In the genomic region with DNA sequence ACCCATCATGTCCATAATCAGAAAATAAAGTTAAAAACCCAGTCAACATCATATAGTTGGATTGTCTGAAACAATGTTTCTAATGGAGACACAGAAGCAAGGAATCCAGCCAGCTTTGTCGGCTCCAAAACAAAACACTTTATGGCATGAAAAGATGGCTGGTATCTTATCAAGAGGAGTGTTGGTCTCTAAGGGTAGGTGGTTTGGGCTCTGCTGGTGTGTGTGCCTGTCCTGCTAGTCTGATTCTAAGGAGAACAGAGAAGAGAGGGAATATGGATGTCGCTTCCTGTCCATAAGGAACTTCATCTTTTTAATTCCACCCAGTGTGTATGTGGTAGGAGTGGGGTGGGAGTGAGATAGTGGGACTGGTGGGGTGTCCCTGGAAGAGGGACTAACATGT, we compare ENCODE assay signal across 13 cellular contexts. TPM values are rescaled to one million over a fixed set of nuclear protein-coding genes. Genes with fewer than 3 reads are reported as not detected.
DNase-seq lines count a peak whose midpoint lies in the region; ATAC-seq and TF ChIP-seq lines count a peak whose summit lies in the region.
"Had no signal": no experiment of that assay in that cellular context is flagged by ENCODE, and none has a peak within 500 bp of the region (broad histone marks: within the 10 kb centered on the region; RNA-seq: fewer than 3 reads in every experiment).

No MANE protein-coding gene starts in this region.

- BruUV-seq in MCF 10A (replicated peaks; lab: Mats Ljungman, UMichigan) (no TSS peak), mammary epithelial cell (replicated peaks; lab: Mats Ljungman, UMichigan) (no TSS peak)

- no peaks in the 10 kb centered on the region for H4K20me1 ChIP-seq in mammary epithelial cell (ENCODE audit: insufficient read depth, low read length)

- no peak for DNase-seq in MCF 10A (ENCODE audit: unreplicated experiment)
- DNase-seq in mammary epithelial cell = no peak
- no peak for DNase-seq in upper lobe of left lung
- DNase-seq in NCI-H2227 treated with DMSO at 0.1 percent for 48 hours (lab: John Stamatoyannopoulos, UW) = no peak
- no peak for DNase-seq in amniotic stem cell (lab: John Stamatoyannopoulos, UW)
- no peak for DNase-seq in adrenal gland
- DNase-seq: NCI-H2171, RPMI8226 had no signal

- POLR2A ChIA-PET in MCF 10A (lab: Yijun Ruan, JAX) = interaction anchor here (0.6 to 7.7 kb wide), 5 partner anchors 18 to 547 kb away, joined by 3 to 115 read pairs (median 4); a partner anchor contains a TSS

- no peak overlapping the region for H3K4me3 Mint-ChIP-seq in MCF 10A (ENCODE audit: unreplicated experiment)

- H3K27ac Mint-ChIP-seq in MCF 10A (ENCODE audit: low read depth, unreplicated experiment) = peak overlapping the region; percentile 40
- H3K27ac Mint-ChIP-seq: activated T-helper 2 cell treated with anti-CD3 and anti-CD28 coated beads, Interferon-gamma antibody, Interleukin-2, Interleukin-4, amounts not matched to agents 10 μg/mL and 5 μg/mL and 100 μg/mL, durations not matched to agents 14 hours and 24 hours and 36 hours had no signal

- H3K36me3 ChIP-seq in mammary epithelial cell (ENCODE audit: insufficient read depth, low read length) (peaks cover 2% of the 10 kb centered on the region), duodenal mucosa (ENCODE audit: control insufficient read depth in 1 of 2, insufficient read depth in 2 of 2, low read length in 2 of 2) (no peaks in the 10 kb centered on the region), mucosa of stomach (ENCODE audit: control insufficient read depth, insufficient read depth, low read length) (no peaks in the 10 kb centered on the region), upper lobe of left lung (no peaks in the 10 kb centered on the region), adrenal gland (replicated peaks in 1 of 2) (no peaks in the 10 kb centered on the region)

- H3K4me3 ChIP-seq in mammary epithelial cell (replicated peaks in 1 of 3; ENCODE audit: insufficient read depth in 1 of 3, low read depth in 2 of 3, low read length in 3 of 3) (no peak overlapping the region), duodenal mucosa (ENCODE audit: low read depth in 1 of 2, low read length in 2 of 2) (peak overlapping the region; percentile 6 to 53), mucosa of stomach (ENCODE audit: low read length) (no peak overlapping the region), upper lobe of left lung (no peak overlapping the region), adrenal gland (no peak overlapping the region)
- H3K4me3 ChIP-seq: coronary artery had no signal

- CTCF ChIA-PET in MCF 10A (lab: Yijun Ruan, JAX) (interaction anchor here (0.6 kb wide), 1 partner anchor 10 kb away, joined by 4 read pairs; no protein-coding TSS in a partner anchor), mammary epithelial cell (lab: Charles Lee; ENCODE audit: low non-redundant PET) (interaction anchor here (0.6 kb wide), 1 partner anchor 66 kb away, joined by 3 read pairs; a partner anchor contains a TSS)

- 100% methylated on average over 2 of the region's 2 CpGs for WGBS in mammary epithelial cell (ENCODE audit: low coverage, missing lambda C conversion rate)
- WGBS in upper lobe of left lung, 2 donors = 78 to 85% methylated on average over 2 of the region's 2 CpGs
- 82 to 92% (median 88%) methylated on average over 2 of the region's 2 CpGs for WGBS in adrenal gland, 4 donors

- no peaks in the 10 kb centered on the region for H3K36me3 Mint-ChIP-seq in MCF 10A (ENCODE audit: insufficient read depth, unreplicated experiment)

- no peak overlapping the region for H2AFZ ChIP-seq in mammary epithelial cell (ENCODE audit: low read depth, low read length)

- H3K4me1 ChIP-seq in mammary epithelial cell (ENCODE audit: insufficient read depth, low read length) (no peaks in the 10 kb centered on the region), duodenal mucosa (ENCODE audit: control insufficient read depth in 1 of 2, insufficient read depth in 2 of 2, low read length in 2 of 2) (peaks cover 26 to 32% of the 10 kb centered on the region in 2 donors), mucosa of stomach (ENCODE audit: control insufficient read depth, insufficient read depth, low read length) (peaks cover 40% of the 10 kb centered on the region), upper lobe of left lung (peaks cover 34 to 51% (median 41%) of the 10 kb centered on the region in 4 donors), adrenal gland (replicated peaks in 1 of 2) (peaks cover 4 to 50% of the 10 kb centered on the region in 2 donors)

- H3K9ac ChIP-seq in mammary epithelial cell (ENCODE audit: insufficient read depth, low read length) (no peak overlapping the region), duodenal mucosa (ENCODE audit: low read depth in 1 of 2, low read length in 2 of 2) (peak overlapping the region; percentile 41 to 45), mucosa of stomach (ENCODE audit: low read length) (peak overlapping the region; percentile 68)

- H3K9me3 Mint-ChIP-seq in MCF 10A (ENCODE audit: unreplicated experiment) = no peaks in the 10 kb centered on the region
- H3K9me3 Mint-ChIP-seq: activated T-helper 2 cell treated with anti-CD3 and anti-CD28 coated beads, Interferon-gamma antibody, Interleukin-2, Interleukin-4, amounts not matched to agents 10 μg/mL and 5 μg/mL and 100 μg/mL, durations not matched to agents 14 hours and 24 hours and 36 hours had no signal

- peaks cover 82% of the 10 kb centered on the region for H3K79me2 ChIP-seq in mammary epithelial cell (ENCODE audit: insufficient read depth, low read length)

- no peak for ATAC-seq in upper lobe of left lung (ENCODE audit: low FRiP score in 2 of 2)
- ATAC-seq: HCT116 had no signal

- H3K27me3 ChIP-seq in mammary epithelial cell (ENCODE audit: insufficient read depth, low read length) (no peaks in the 10 kb centered on the region), duodenal mucosa (ENCODE audit: control insufficient read depth in 1 of 2, insufficient read depth in 2 of 2, low read length in 2 of 2) (no peaks in the 10 kb centered on the region), mucosa of stomach (ENCODE audit: control insufficient read depth, insufficient read depth, low read length) (no peaks in the 10 kb centered on the region), upper lobe of left lung (no peaks in the 10 kb centered on the region), adrenal gland (no peaks in the 10 kb centered on the region)

- H3K27me3 Mint-ChIP-seq in MCF 10A (ENCODE audit: insufficient read depth, unreplicated experiment) = no peaks in the 10 kb centered on the region

- in situ Hi-C loops in mammary epithelial cell (cut with MboI; ENCODE audit: low sequenced_read_pairs in 2 of 2) = no loop called here

- no peak overlapping the region for H3K4me2 ChIP-seq in mammary epithelial cell (ENCODE audit: insufficient read depth, low read depth, low read length)

- intact Hi-C loops in MCF 10A (cut with micrococcal nuclease) (loop anchor here (5.0 kb wide), 1 partner anchor 86 kb away; a partner anchor contains a TSS), mammary epithelial cell (cut with micrococcal nuclease) (no loop called here), adrenal gland (cut with DNase I) (no loop called here)

- dilution Hi-C loops in mammary epithelial cell (cut with HindIII; ENCODE audit: low sequenced_read_pairs) = no loop called here

- TF ChIP-seq EP300 in upper lobe of left lung (IDR thresholded peaks at IDR 0.05) = no peak

- H3K9me3 ChIP-seq in mammary epithelial cell (replicated peaks; ENCODE audit: insufficient read depth, low read length) = no peaks in the 10 kb centered on the region
- H3K9me3 ChIP-seq in duodenal mucosa (ENCODE audit: control insufficient read depth in 1 of 2, low read length in 2 of 2) = no peaks in the 10 kb centered on the region
- no peaks in the 10 kb centered on the region for H3K9me3 ChIP-seq in mucosa of stomach (ENCODE audit: control insufficient read depth, low read length)
- no peaks in the 10 kb centered on the region for H3K9me3 ChIP-seq in upper lobe of left lung
- H3K9me3 ChIP-seq in adrenal gland (replicated peaks in 1 of 3) = no peaks in the 10 kb centered on the region

- TF ChIP-seq POLR2A in upper lobe of left lung (IDR thresholded peaks at IDR 0.05) (no peak), adrenal gland (IDR thresholded peaks at IDR 0.05) (no peak)

- TF ChIP-seq CTCF in MCF 10A (IDR thresholded peaks at IDR 0.05; ENCODE audit: unreplicated experiment) = no peak
- no peak for TF ChIP-seq CTCF in mammary epithelial cell (conservative IDR thresholded peaks at IDR 0.05 in 1 of 2, IDR thresholded peaks at IDR 0.05 in 1 of 2; ENCODE audit: extremely low read depth in 1 of 2, insufficient read depth in 1 of 2, low read depth in 1 of 2, low read length in 2 of 2)
- TF ChIP-seq CTCF in upper lobe of left lung (IDR thresholded peaks at IDR 0.05) = no peak
- TF ChIP-seq CTCF in adrenal gland (IDR thresholded peaks at IDR 0.05) = no peak

- H3K27ac ChIP-seq in mammary epithelial cell (ENCODE audit: insufficient read depth, low read depth, low read length) = no peak overlapping the region
- peak overlapping the region; percentile 53 for H3K27ac ChIP-seq in duodenal mucosa (ENCODE audit: low read depth, low read length)
- peak overlapping the region; percentile 6 to 65 (median 28) for H3K27ac ChIP-seq in upper lobe of left lung
- no peak overlapping the region for H3K27ac ChIP-seq in adrenal gland
- H3K27ac ChIP-seq: coronary artery had no signal

- peaks cover 12% of the 10 kb centered on the region for H3K4me1 Mint-ChIP-seq in MCF 10A (ENCODE audit: insufficient read depth, unreplicated experiment)

RNA-seq across cellular contexts. Expression of a gene that starts 19.1 kb away (rescaled TPM):
- 35.4 and 49.5 TPM in 2 replicates for total RNA-seq in MCF 10A (2022)
- 10 to 100 TPM; 28.3 to 29.3 TPM for total RNA-seq in mammary epithelial cell
- 13.7 TPM for polyA plus RNA-seq in mammary epithelial cell
- polyA minus RNA-seq in mammary epithelial cell = 6.6 TPM
- 10 to 100 TPM; 18.4 to 52.3 (median 25.0) TPM for total RNA-seq in upper lobe of left lung
- total RNA-seq in adrenal gland = 10 to 100 TPM in 7 of 8 donors, 1 to 10 TPM in 1; 10.0 to 65.5 (median 21.3) TPM
- 10 to 100 TPM; 13.1 to 34.4 (median 23.6) TPM for polyA plus RNA-seq in adrenal gland

Comparison
In these comparisons a context has a peak if more than half of its experiments do, and no peak if none do; other contexts are left out.
1. H3K27ac ChIP-seq: peak in duodenal mucosa (single experiment) and upper lobe of left lung (4 of 4); none in mammary epithelial cell (single experiment) and adrenal gland (0 of 5).
2. H3K4me3 ChIP-seq: peak in duodenal mucosa (2 of 2); none in mammary epithelial cell (0 of 3), mucosa of stomach (single experiment), upper lobe of left lung (0 of 4) and adrenal gland (0 of 4).